Comparison of ENCODE assay signal across 14 cellular contexts in the genomic region with DNA sequence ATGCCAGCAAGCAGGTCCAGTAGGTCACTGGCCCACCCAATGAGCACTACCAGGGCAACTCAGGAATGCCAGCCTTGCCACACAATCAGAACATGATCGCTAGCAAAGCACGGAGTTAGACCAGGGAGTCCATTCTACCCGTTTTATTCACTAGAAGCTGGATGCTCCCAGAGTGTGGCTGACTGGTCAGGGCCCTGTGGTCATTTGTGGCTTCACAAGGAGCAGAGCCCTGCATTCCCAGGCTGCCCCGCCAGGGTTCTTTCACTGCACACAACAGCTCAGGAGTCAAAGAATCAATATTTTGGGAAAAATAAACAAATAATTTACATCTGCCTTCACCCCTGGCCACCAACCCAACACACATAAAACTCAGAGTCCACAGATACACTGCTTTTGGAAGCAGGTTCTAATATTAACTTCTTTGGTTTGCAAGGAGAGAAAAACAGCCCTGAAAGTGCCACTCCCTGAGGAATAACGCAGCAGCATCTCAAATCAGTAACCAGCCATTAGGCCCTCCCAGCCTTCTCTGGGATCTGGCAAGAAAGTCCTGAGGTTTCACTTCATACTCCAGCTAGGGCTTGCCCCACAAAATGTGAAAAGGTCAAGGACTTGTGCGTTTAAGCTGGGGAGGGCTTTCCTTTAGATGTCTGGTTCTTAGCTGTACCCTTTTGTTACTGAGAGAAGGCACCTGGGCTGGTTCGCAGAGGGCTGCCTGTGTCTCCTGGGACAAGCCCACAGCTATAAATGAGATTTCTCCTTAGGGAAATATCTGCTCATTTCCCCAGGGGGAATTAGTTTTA. TPM values are rescaled to one million over a fixed set of nuclear protein-coding genes. Genes with fewer than 3 reads are reported as not detected.
DNase-seq lines count a peak whose midpoint lies in the region; ATAC-seq and TF ChIP-seq lines count a peak whose summit lies in the region.
"Had no signal": no experiment of that assay in that cellular context is flagged by ENCODE, and none has a peak within 500 bp of the region (broad histone marks: within the 10 kb centered on the region; RNA-seq: fewer than 3 reads in every experiment).

No MANE protein-coding gene starts in this region.

- no peaks in the 10 kb centered on the region for H3K9me3 Mint-ChIP-seq in activated T-cell treated with anti-CD3 and anti-CD28 coated beads, Interleukin-2, amount 50 U/mL, for 24 hours
- no peaks in the 10 kb centered on the region for H3K9me3 Mint-ChIP-seq in activated T-helper 17 cell treated with anti-CD3 and anti-CD28 coated beads, Interleukin-2, amount 50 U/mL, for 72 hours

- no peak overlapping the region for H3K4me3 ChIP-seq in mesenchymal stem cell (ENCODE audit: insufficient read depth in 1 of 2, low read depth in 1 of 2, low read length in 2 of 2)
- H3K4me3 ChIP-seq in tibial artery, result peak overlapping the region in 1 of 2 donors; percentile 14

- H3K18ac ChIP-seq in mesenchymal stem cell (ENCODE audit: low read depth in 1 of 2, low read length in 2 of 2), result peak overlapping the region in 1 of 2 experiments; percentile 50

- peaks cover 13% of the 10 kb centered on the region for H3K4me1 ChIP-seq in mesenchymal stem cell (ENCODE audit: control insufficient read depth, insufficient read depth, low read depth, low read length)
- peaks cover 0 to 92% (median 43%) of the 10 kb centered on the region in 4 donors for H3K4me1 ChIP-seq in tibial artery

- peak overlapping the region in 1 of 2 experiments; percentile 83 for H3K14ac ChIP-seq in mesenchymal stem cell (ENCODE audit: low read length in 2 of 2)

- H2AFZ ChIP-seq in mesenchymal stem cell (ENCODE audit: low read depth, low read length), result no peak overlapping the region

- H3K9ac ChIP-seq in mesenchymal stem cell (ENCODE audit: low read length), result no peak overlapping the region

- no peak overlapping the region for H4K91ac ChIP-seq in mesenchymal stem cell (ENCODE audit: low read length)

- WGBS in mesenchymal stem cell, result 80% methylated on average over 6 of the region's 7 CpGs

- no peak for DNase-seq in activated T-cell treated with anti-CD3 and anti-CD28 coated beads, Interleukin-2, amount 50 U/mL, for 24 hours
- no peak for DNase-seq in activated T-cell treated with anti-CD3 and anti-CD28 coated beads, Interleukin-2, amount 50 U/mL, for 48 hours
- DNase-seq in mesenchymal stem cell, result peak; percentile 69
- DNase-seq in tibial artery, result no peak
- no peak for DNase-seq in kidney glomerular epithelial cell (lab: John Stamatoyannopoulos, UW)
- DNase-seq in stimulated activated CD8-positive, alpha-beta memory T cell treated with anti-CD3 and anti-CD28 coated beads, Interleukin-4, amount 100 ng/mL, for 48 hours, result no peak
- DNase-seq in GM19240 (ENCODE audit: insufficient read length, low spot score), result no peak
- DNase-seq: GDM1, NCI-H2081 treated with DMSO at 0.1 percent for 48 hours, PC-3 had no signal

- no peak overlapping the region for H2BK12ac ChIP-seq in mesenchymal stem cell (ENCODE audit: low read length in 2 of 2)

- H4K8ac ChIP-seq in mesenchymal stem cell (ENCODE audit: low read length), result no peak overlapping the region

- H2BK15ac ChIP-seq in mesenchymal stem cell (ENCODE audit: low read depth, poor library complexity, severe bottlenecking), result no peak overlapping the region

- TF ChIP-seq CTCF in tibial artery (IDR thresholded peaks at IDR 0.05), result no peak

- H3K36me3 ChIP-seq in mesenchymal stem cell (ENCODE audit: control insufficient read depth in 1 of 2, insufficient read depth in 2 of 2, low read depth in 1 of 2, low read length in 2 of 2) (peaks cover 10 to 11% of the 10 kb centered on the region in 2 experiments), tibial artery (peaks cover 4 to 6% (median 6%) of the 10 kb centered on the region in 3 donors)

- H3K27ac ChIP-seq in mesenchymal stem cell (ENCODE audit: low read length, poor library complexity, severe bottlenecking) (no peak overlapping the region), tibial artery (peak overlapping the region; percentile 52 to 63)

- no peak overlapping the region for H3K23ac ChIP-seq in mesenchymal stem cell (ENCODE audit: low read length in 2 of 2)

- peaks cover 100% of the 10 kb centered on the region for H3K36me3 Mint-ChIP-seq in activated T-cell treated with anti-CD3 and anti-CD28 coated beads, Interleukin-2, amount 50 U/mL, for 24 hours (ENCODE audit: low read depth)
- peaks cover 100% of the 10 kb centered on the region for H3K36me3 Mint-ChIP-seq in activated T-helper 17 cell treated with anti-CD3 and anti-CD28 coated beads, Interleukin-2, amount 50 U/mL, for 72 hours (ENCODE audit: low read depth)

- peaks cover 99% of the 10 kb centered on the region for H3K4me1 Mint-ChIP-seq in activated T-cell treated with anti-CD3 and anti-CD28 coated beads, Interleukin-2, amount 50 U/mL, for 24 hours (ENCODE audit: low read depth)
- H3K4me1 Mint-ChIP-seq in activated T-helper 17 cell treated with anti-CD3 and anti-CD28 coated beads, Interleukin-2, amount 50 U/mL, for 72 hours, result peaks cover 84% of the 10 kb centered on the region

- H2BK120ac ChIP-seq in mesenchymal stem cell (ENCODE audit: low read depth, low read length), result no peak overlapping the region

- no peaks in the 10 kb centered on the region for H3K9me3 ChIP-seq in mesenchymal stem cell (ENCODE audit: control insufficient read depth, low read length)
- no peaks in the 10 kb centered on the region for H3K9me3 ChIP-seq in tibial artery

- H2BK5ac ChIP-seq in mesenchymal stem cell (ENCODE audit: low read depth, low read length, poor library complexity, severe bottlenecking), result no peak overlapping the region

- no peak overlapping the region for H3K4me2 ChIP-seq in mesenchymal stem cell (ENCODE audit: low read length, poor library complexity, severe bottlenecking)

- intact Hi-C loops in tibial artery (cut with DNase I; ENCODE audit: low total_unique reads), result no loop called here

- ATAC-seq in activated T-helper 17 cell treated with anti-CD3 and anti-CD28 coated beads, Interleukin-2, amount 50 U/mL, for 72 hours (replicated peaks), result no peak
- ATAC-seq: PC-3 had no signal

- no peak overlapping the region for H3K4me3 Mint-ChIP-seq in activated T-cell treated with anti-CD3 and anti-CD28 coated beads, Interleukin-2, amount 50 U/mL, for 24 hours
- H3K4me3 Mint-ChIP-seq in activated T-helper 17 cell treated with anti-CD3 and anti-CD28 coated beads, Interleukin-2, amount 50 U/mL, for 72 hours, result peak overlapping the region; percentile 76

- peak overlapping the region; percentile 83 for H3K27ac Mint-ChIP-seq in activated T-cell treated with anti-CD3 and anti-CD28 coated beads, Interleukin-2, amount 50 U/mL, for 24 hours
- H3K27ac Mint-ChIP-seq in activated T-helper 17 cell treated with anti-CD3 and anti-CD28 coated beads, Interleukin-2, amount 50 U/mL, for 72 hours, result peak overlapping the region; percentile 66

- no peaks in the 10 kb centered on the region for H3K27me3 Mint-ChIP-seq in activated T-cell treated with anti-CD3 and anti-CD28 coated beads, Interleukin-2, amount 50 U/mL, for 24 hours
- H3K27me3 Mint-ChIP-seq in activated T-helper 17 cell treated with anti-CD3 and anti-CD28 coated beads, Interleukin-2, amount 50 U/mL, for 72 hours, result no peaks in the 10 kb centered on the region

- H3K27me3 ChIP-seq in mesenchymal stem cell (ENCODE audit: control insufficient read depth in 1 of 2, insufficient read depth in 1 of 2, low read length in 2 of 2) (no peaks in the 10 kb centered on the region), tibial artery (no peaks in the 10 kb centered on the region)

- peaks cover 20% of the 10 kb centered on the region for H3K79me1 ChIP-seq in mesenchymal stem cell (replicated peaks; ENCODE audit: low read length, poor library complexity, severe bottlenecking)

- no peak overlapping the region for H2AK5ac ChIP-seq in mesenchymal stem cell (ENCODE audit: low read length, severe bottlenecking)

- no peak overlapping the region for H3K4ac ChIP-seq in mesenchymal stem cell (ENCODE audit: low read depth in 1 of 2, low read length in 2 of 2)

RNA-seq across cellular contexts. Expression of gene SIAH2, which starts 16.0 kb away (rescaled TPM):
- 10 to 100 TPM; 42.8 to 92.4 TPM for total RNA-seq in activated T-helper 17 cell treated with anti-CD3 and anti-CD28 coated beads, Interleukin-2, amount 50 U/mL, for 72 hours
- polyA plus RNA-seq in mesenchymal stem cell (2013, experiment 1 of 2), result 23.3 TPM
- 22.9 TPM for polyA plus RNA-seq in mesenchymal stem cell (2013, experiment 2 of 2)

RNA-seq across cellular contexts. Expression of gene ERICH6, which starts 43.3 kb away (rescaled TPM):
- under 1 TPM in 1 of 2 donors, not detected in 1; 0.21 TPM for total RNA-seq in activated T-helper 17 cell treated with anti-CD3 and anti-CD28 coated beads, Interleukin-2, amount 50 U/mL, for 72 hours
- polyA plus RNA-seq in mesenchymal stem cell (2013, experiment 1 of 2), result 0.04 TPM
- 0.03 TPM for polyA plus RNA-seq in mesenchymal stem cell (2013, experiment 2 of 2)
- total RNA-seq: bronchial epithelial cell; PC-3; T-helper 2 cell treated with Interferon-gamma antibody and Interleukin-4, amounts not matched to agents 100 ng/mL and 5 ng/mL, for 36 hours had no signal
- polyA plus RNA-seq: esophagus had no signal
